8 cellular contexts compared by ENCODE assay signal in genomic region chr16:89216315-89217137, GRCh38. TPM values are rescaled to one million over a fixed set of nuclear protein-coding genes. Genes with fewer than 3 reads are reported as not detected.
DNase-seq lines count a peak whose midpoint lies in the region; ATAC-seq and TF ChIP-seq lines count a peak whose summit lies in the region.

No MANE protein-coding gene starts in this region.

- TF ChIP-seq CTCF in GM10248 (IDR thresholded peaks at IDR 0.05; ENCODE audit: control extremely low read depth, extremely low read depth, low read depth, missing control alignments) (peak; percentile 75), Loucy (conservative IDR thresholded peaks at IDR 0.05; ENCODE audit: low read length) (peak; percentile 62), SU-DHL-6 (IDR thresholded peaks at IDR 0.05; ENCODE audit: insufficient read depth, low read length, poor library complexity, severe bottlenecking) (peak; percentile 72), ovary (IDR thresholded peaks at IDR 0.05) (peak; percentile 44 to 78 (median 72)), testis (IDR thresholded peaks at IDR 0.05) (peak; percentile 39 to 74 (median 59))

- no peaks in the 10 kb centered on the region for H3K9me2 ChIP-seq in Loucy (replicated peaks; ENCODE audit: low read depth, low read length)
- H3K9me2 ChIP-seq in SU-DHL-6 (replicated peaks; ENCODE audit: insufficient read depth, low read length) = no peaks in the 10 kb centered on the region

- H3K4me1 ChIP-seq in Loucy (ENCODE audit: insufficient read depth, low read length, poor library complexity, severe bottlenecking) (peaks cover 2% of the 10 kb centered on the region), ovary (ENCODE audit: insufficient read depth) (peaks cover 2% of the 10 kb centered on the region), testis (peaks cover 4% of the 10 kb centered on the region)

- TF ChIP-seq POLR2A in ovary (IDR thresholded peaks at IDR 0.05) (no peak), testis (IDR thresholded peaks at IDR 0.05) (no peak)

- peak overlapping the region; percentile 75 for H3K4me3 ChIP-seq in Loucy (ENCODE audit: low read length, poor library complexity, severe bottlenecking)
- H3K4me3 ChIP-seq in SU-DHL-6 (ENCODE audit: insufficient read depth, low read length, poor library complexity, severe bottlenecking) = peak overlapping the region; percentile 76
- H3K4me3 ChIP-seq in ovary = peak overlapping the region; percentile 99
- H3K4me3 ChIP-seq in testis = peak overlapping the region; percentile 79 to 88

- POLR2A ChIA-PET in GM10248 (lab: Yijun Ruan, JAX) = no interaction called here

- H3K27me3 ChIP-seq in Loucy (ENCODE audit: insufficient read depth, low read length, poor library complexity, severe bottlenecking) = no peaks in the 10 kb centered on the region
- H3K27me3 ChIP-seq in SU-DHL-6 (ENCODE audit: low read length) = no peaks in the 10 kb centered on the region
- H3K27me3 ChIP-seq in ovary = no peaks in the 10 kb centered on the region
- H3K27me3 ChIP-seq in testis = no peaks in the 10 kb centered on the region

- peak overlapping the region; percentile 75 for H3K9ac ChIP-seq in Loucy (ENCODE audit: low read depth, low read length, poor library complexity, severe bottlenecking)
- peak overlapping the region; percentile 70 for H3K9ac ChIP-seq in SU-DHL-6 (ENCODE audit: low read length)

- ATAC-seq in Right ventricle myocardium superior (ENCODE audit: poor library complexity) = peak; percentile 88
- ATAC-seq in GM21360 (IDR thresholded peaks at IDR 0.05; ENCODE audit: unreplicated experiment) = no peak

- WGBS in ovary, 3 donors = 1% methylated on average over 25 of the region's 25 CpGs
- WGBS in testis, 2 donors = 2% methylated on average over 25 of the region's 25 CpGs

- DNase-seq in GM10248 (ENCODE audit: extremely low spot score) (peak; percentile 84), Right ventricle myocardium superior (peak; percentile 85), ovary (peak; percentile 73 to 85 (median 82)), testis (peak; percentile 89)
- DNase-seq in activated naive CD8-positive, alpha-beta T cell treated with anti-CD3 and anti-CD28 coated beads, Interleukin-2, amount 50 U/mL, for 16 hours (ENCODE audit: low read depth, low spot score) = peak; percentile 69

- TF ChIP-seq EP300 in ovary (IDR thresholded peaks at IDR 0.05) = no peak

- H2AFZ ChIP-seq in Loucy (ENCODE audit: low read length) (no peak overlapping the region), SU-DHL-6 (ENCODE audit: low read depth, low read length, severe bottlenecking) (no peak overlapping the region)

- H3F3A ChIP-seq in Loucy (ENCODE audit: low read depth) (no peaks in the 10 kb centered on the region), SU-DHL-6 (ENCODE audit: insufficient read depth) (peaks cover 3% of the 10 kb centered on the region; the same call in 1 of the 2 replicates)

- H3K4me2 ChIP-seq in Loucy (ENCODE audit: low read depth, low read length, poor library complexity, severe bottlenecking) (peak overlapping the region; percentile 100), SU-DHL-6 (ENCODE audit: low read depth, low read length, poor library complexity, severe bottlenecking) (peak overlapping the region; percentile 74)

- H4K20me1 ChIP-seq in Loucy (ENCODE audit: insufficient read depth, low read length, poor library complexity, severe bottlenecking) (no peaks in the 10 kb centered on the region), SU-DHL-6 (ENCODE audit: low read depth, low read length) (no peaks in the 10 kb centered on the region)

- intact Hi-C loops in Right ventricle myocardium superior (cut with DNase I) (loop anchor here (2.0 to 5.0 kb wide), 2 partner anchors 274 to 474 kb away; no protein-coding TSS in a partner anchor), ovary (cut with DNase I) (loop anchor here (5.0 to 10.0 kb wide), 5 partner anchors 272 to 482 kb away; no protein-coding TSS in a partner anchor), testis (cut with DNase I; ENCODE audit: low total_unique reads) (no loop called here)

- H3K36me3 ChIP-seq in Loucy (ENCODE audit: insufficient read depth, low read length) = no peaks in the 10 kb centered on the region
- H3K36me3 ChIP-seq in SU-DHL-6 (ENCODE audit: low read length) = no peaks in the 10 kb centered on the region
- H3K36me3 ChIP-seq in ovary = no peaks in the 10 kb centered on the region
- no peaks in the 10 kb centered on the region for H3K36me3 ChIP-seq in testis (ENCODE audit: low read depth, missing control alignments)

- H3K27ac ChIP-seq in SU-DHL-6 (ENCODE audit: low read depth, low read length) (peak overlapping the region; percentile 51; the same call in 1 of the 2 replicates), ovary (peak overlapping the region in 1 of 2 donors; percentile 96), testis (peak overlapping the region; percentile 89 to 91)

- H3K79me2 ChIP-seq in Loucy (ENCODE audit: insufficient read depth, low read length) (peaks cover 6% of the 10 kb centered on the region; the same call in 1 of the 2 replicates), SU-DHL-6 (ENCODE audit: insufficient read depth, low read length) (no peaks in the 10 kb centered on the region)

- H3K9me3 ChIP-seq in Loucy (ENCODE audit: insufficient read depth, low read depth, low read length) (no peaks in the 10 kb centered on the region), SU-DHL-6 (ENCODE audit: insufficient read depth, low read length) (no peaks in the 10 kb centered on the region), ovary (no peaks in the 10 kb centered on the region), testis (no peaks in the 10 kb centered on the region)

- CTCF ChIA-PET in GM10248 (lab: Yijun Ruan, JAX) = interaction anchor here (0.6 to 3.9 kb wide), 13 partner anchors 18 to 479 kb away, joined by 3 to 18 read pairs (median 3); partner anchors contain the start of genes GALNS and TRAPPC2L

RNA-seq across cellular contexts. Expression of gene ZNF778, which starts 1.0 kb away (rescaled TPM):
- total RNA-seq in Right ventricle myocardium superior (9.9 TPM), ovary (10 to 100 TPM in 3 of 7 donors, 1 to 10 TPM in 4; 7.8 to 71.9 (median 8.4) TPM), testis (10 to 100 TPM; 29.8 to 32.9 TPM)
- polyA plus RNA-seq in ovary (1 to 10 TPM; 1.8 to 5.0 TPM), testis (ENCODE audit: insufficient read depth, low read depth, low replicate concordance) (21.0 TPM)

RNA-seq across cellular contexts. Expression of gene SLC22A31, which starts 16.2 kb away (rescaled TPM):
- not detected for total RNA-seq in Right ventricle myocardium superior
- total RNA-seq in ovary = 1 to 10 TPM in 5 of 7 donors, under 1 TPM in 1, not detected in 1; 0.94 to 7.8 (median 3.6) TPM
- polyA plus RNA-seq in ovary = 1 to 10 TPM in 1 of 2 donors, not detected in 1; 2.0 TPM
- 1 to 10 TPM; 3.9 to 8.2 TPM for total RNA-seq in testis
- 6.2 TPM for polyA plus RNA-seq in testis (ENCODE audit: insufficient read depth, low read depth, low replicate concordance)

RNA-seq across cellular contexts. Expression of gene CDH15, which starts 45.0 kb away (rescaled TPM):
- total RNA-seq in Right ventricle myocardium superior (not detected), ovary (under 1 TPM in 3 of 7 donors, not detected in 4; 0.10 to 0.45 (median 0.40) TPM), testis (1 to 10 TPM; 2.1 to 3.0 TPM)
- polyA plus RNA-seq in ovary (under 1 TPM in 1 of 2 donors, not detected in 1; 0.19 TPM), testis (ENCODE audit: insufficient read depth, low read depth, low replicate concordance) (1.4 TPM)
